In the genomic region with DNA sequence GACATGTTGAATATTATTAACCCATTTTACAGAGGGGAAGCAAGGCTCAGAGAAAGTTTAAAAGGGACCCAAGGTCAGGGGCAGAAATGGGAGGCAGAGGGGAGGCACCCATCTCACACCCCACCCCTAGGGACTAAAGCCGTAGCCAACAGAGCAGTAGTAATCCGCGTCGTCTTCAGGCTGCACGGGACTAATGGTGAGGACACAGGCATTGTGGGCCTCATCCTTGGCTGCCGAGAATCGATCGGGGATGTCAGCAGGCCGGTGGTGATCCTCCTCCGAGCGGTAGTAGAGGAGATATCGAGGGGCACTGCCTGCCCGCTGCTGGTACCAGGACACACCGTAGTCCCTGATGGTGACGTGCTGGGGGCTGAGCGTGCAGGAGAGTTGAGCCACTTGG, we compare ENCODE assay signal across 16 cellular contexts. TPM values are rescaled to one million over a fixed set of nuclear protein-coding genes. Genes with fewer than 3 reads are reported as not detected.
DNase-seq lines count a peak whose midpoint lies in the region; ATAC-seq and TF ChIP-seq lines count a peak whose summit lies in the region.
"Had no signal": no experiment of that assay in that cellular context is flagged by ENCODE, and none has a peak within 500 bp of the region (broad histone marks: within the 10 kb centered on the region; RNA-seq: fewer than 3 reads in every experiment).

No MANE protein-coding gene starts in this region.

- no peaks in the 10 kb centered on the region for H3K36me3 ChIP-seq in IMR-90 (ENCODE audit: control insufficient read depth, insufficient read depth, low read length)
- no peaks in the 10 kb centered on the region for H3K36me3 ChIP-seq in endodermal cell (ENCODE audit: control insufficient read depth, insufficient read depth, low read length)
- H3K36me3 ChIP-seq in H7 (replicated peaks; ENCODE audit: control insufficient read depth, insufficient read depth, low read length), result no peaks in the 10 kb centered on the region
- H3K36me3 ChIP-seq: esophagus muscularis mucosa had no signal

- H3K79me1 ChIP-seq in IMR-90 (ENCODE audit: low read depth in 1 of 2, low read length in 2 of 2), result peaks cover 8 to 20% of the 10 kb centered on the region in 2 experiments; a peak in 3 of 4 replicates

- peaks cover 27% of the 10 kb centered on the region for H3K4me1 Mint-ChIP-seq in activated CD8-positive, alpha-beta T cell treated with anti-CD3 and anti-CD28 coated beads, Interleukin-2, amount 10 ng/mL, durations not matched to agents 7 days and 5 days (ENCODE audit: low read depth)
- peaks cover 18% of the 10 kb centered on the region for H3K4me1 Mint-ChIP-seq in activated CD8-positive, alpha-beta T cell treated with anti-CD3 and anti-CD28 coated beads for 36 hours (ENCODE audit: low read depth)
- peaks cover 13 to 17% of the 10 kb centered on the region in 2 donors for H3K4me1 Mint-ChIP-seq in effector memory CD8-positive, alpha-beta T cell (ENCODE audit: low read depth in 2 of 2)
- H3K4me1 Mint-ChIP-seq in stimulated activated memory B cell treated with anti-CD40 and anti-IgM and Interleukin-4, amounts not matched to agents 10 μg/mL and 1 μg/mL and 100 μg/mL, for 72 hours, result peaks cover 73% of the 10 kb centered on the region
- H3K4me1 Mint-ChIP-seq in endodermal cell, result peaks cover 13% of the 10 kb centered on the region

- H3K4me3 ChIP-seq in IMR-90 (ENCODE audit: insufficient read depth, low read depth, low read length) (no peak overlapping the region), endodermal cell (ENCODE audit: low read length) (no peak overlapping the region), H7 (ENCODE audit: insufficient read depth, low read depth, low read length) (no peak overlapping the region)
- H3K4me3 ChIP-seq: A549, esophagus muscularis mucosa, skin epidermis had no signal

- no TSS peak for BruUV-seq in IMR-90 (replicated peaks; lab: Mats Ljungman, UMichigan)

- no peak overlapping the region for H2BK5ac ChIP-seq in IMR-90 (ENCODE audit: low read depth, low read length, poor library complexity, severe bottlenecking)

- H2BK15ac ChIP-seq in IMR-90 (ENCODE audit: low read depth, low read length), result no peak overlapping the region

- H2BK120ac ChIP-seq in IMR-90 (ENCODE audit: low read depth, low read length), result no peak overlapping the region

- H3K9ac ChIP-seq in IMR-90 (ENCODE audit: low read depth, low read length), result no peak overlapping the region
- no peak overlapping the region for H3K9ac ChIP-seq in endodermal cell (ENCODE audit: extremely low read depth, low read length, poor library complexity, severe bottlenecking)

- H4K5ac ChIP-seq in IMR-90 (ENCODE audit: low read depth, low read length), result no peak overlapping the region

- H3K18ac ChIP-seq in IMR-90 (ENCODE audit: low read depth, low read length), result no peak overlapping the region

- H3K56ac ChIP-seq in IMR-90 (ENCODE audit: extremely low read depth, insufficient read depth, low read length), result no peak overlapping the region

- no peaks in the 10 kb centered on the region for H3K36me3 Mint-ChIP-seq in activated CD8-positive, alpha-beta T cell treated with anti-CD3 and anti-CD28 coated beads, Interleukin-2, amount 10 ng/mL, durations not matched to agents 7 days and 5 days (ENCODE audit: low read depth)
- H3K36me3 Mint-ChIP-seq in activated CD8-positive, alpha-beta T cell treated with anti-CD3 and anti-CD28 coated beads for 36 hours (ENCODE audit: low read depth), result no peaks in the 10 kb centered on the region
- peaks cover 11% of the 10 kb centered on the region for H3K36me3 Mint-ChIP-seq in effector memory CD8-positive, alpha-beta T cell (ENCODE audit: insufficient read depth)
- H3K36me3 Mint-ChIP-seq in stimulated activated memory B cell treated with anti-CD40 and anti-IgM and Interleukin-4, amounts not matched to agents 10 μg/mL and 1 μg/mL and 100 μg/mL, for 72 hours, result no peaks in the 10 kb centered on the region
- H3K36me3 Mint-ChIP-seq in endodermal cell (ENCODE audit: low read depth), result no peaks in the 10 kb centered on the region

- H3K9me3 ChIP-seq in IMR-90 (ENCODE audit: control insufficient read depth, insufficient read depth, low read length) (no peaks in the 10 kb centered on the region), endodermal cell (ENCODE audit: control insufficient read depth, low read length) (no peaks in the 10 kb centered on the region)
- H3K9me3 ChIP-seq: A549, esophagus muscularis mucosa had no signal

- no peak overlapping the region for H3K14ac ChIP-seq in IMR-90 (replicated peaks; ENCODE audit: low read depth, low read length)

- TF ChIP-seq POLR2A in IMR-90 (IDR thresholded peaks at IDR 0.05; ENCODE audit: low read depth, low read length), result no peak

- WGBS in IMR-90 (ENCODE audit: extremely low coverage in 2 of 2, insufficient read length in 1 of 2), 2 experiments, result 87% methylated on average over 4 of the region's 16 CpGs; no CpG with 5 or more reads in 1 of the 2 experiments
- WGBS in endodermal cell (ENCODE audit: insufficient coverage in 1 of 2, insufficient read length in 1 of 2), 2 experiments, result 96 to 97% methylated on average over 11 to 16 of the region's 16 CpGs

- ATAC-seq in activated CD8-positive, alpha-beta T cell treated with anti-CD3 and anti-CD28 coated beads, Interleukin-2, amount 10 ng/mL, durations not matched to agents 7 days and 5 days, result no peak
- ATAC-seq in activated CD8-positive, alpha-beta T cell treated with anti-CD3 and anti-CD28 coated beads for 36 hours, result no peak
- no peak for ATAC-seq in IMR-90 (ENCODE audit: low read depth)
- ATAC-seq in effector memory CD8-positive, alpha-beta T cell (replicated peaks), result no peak
- ATAC-seq in stimulated activated memory B cell treated with anti-CD40 and anti-IgM and Interleukin-4, amounts not matched to agents 10 μg/mL and 1 μg/mL and 100 μg/mL, for 72 hours, result peak; percentile 74
- ATAC-seq: left lobe of liver had no signal

- dilution Hi-C loops in IMR-90 (cut with HindIII; ENCODE audit: low sequenced_read_pairs, unreplicated experiment), result no loop called here

- H3K27me3 Mint-ChIP-seq in activated CD8-positive, alpha-beta T cell treated with anti-CD3 and anti-CD28 coated beads, Interleukin-2, amount 10 ng/mL, durations not matched to agents 7 days and 5 days (ENCODE audit: low read depth), result no peaks in the 10 kb centered on the region
- H3K27me3 Mint-ChIP-seq in activated CD8-positive, alpha-beta T cell treated with anti-CD3 and anti-CD28 coated beads for 36 hours, result no peaks in the 10 kb centered on the region
- H3K27me3 Mint-ChIP-seq in effector memory CD8-positive, alpha-beta T cell, result no peaks in the 10 kb centered on the region
- no peaks in the 10 kb centered on the region for H3K27me3 Mint-ChIP-seq in stimulated activated memory B cell treated with anti-CD40 and anti-IgM and Interleukin-4, amounts not matched to agents 10 μg/mL and 1 μg/mL and 100 μg/mL, for 72 hours
- no peaks in the 10 kb centered on the region for H3K27me3 Mint-ChIP-seq in endodermal cell (ENCODE audit: insufficient read depth)

- no peak overlapping the region for H2AK9ac ChIP-seq in IMR-90 (replicated peaks; ENCODE audit: low read depth, low read length, poor library complexity)

- no peak overlapping the region for H3K4me2 ChIP-seq in IMR-90 (ENCODE audit: low read depth, low read length)

- H3K27ac ChIP-seq in IMR-90 (ENCODE audit: insufficient read depth, low read length) (no peak overlapping the region), endodermal cell (ENCODE audit: low read depth, low read length) (no peak overlapping the region)
- H3K27ac ChIP-seq: esophagus muscularis mucosa had no signal

- peaks cover 5% of the 10 kb centered on the region for H3K9me1 ChIP-seq in IMR-90 (ENCODE audit: insufficient read depth, low read length)

- H3K4me3 Mint-ChIP-seq in activated CD8-positive, alpha-beta T cell treated with anti-CD3 and anti-CD28 coated beads, Interleukin-2, amount 10 ng/mL, durations not matched to agents 7 days and 5 days, result peak overlapping the region; percentile 69
- H3K4me3 Mint-ChIP-seq in activated CD8-positive, alpha-beta T cell treated with anti-CD3 and anti-CD28 coated beads for 36 hours, result no peak overlapping the region
- peak overlapping the region; percentile 86 to 87 for H3K4me3 Mint-ChIP-seq in effector memory CD8-positive, alpha-beta T cell
- peak overlapping the region; percentile 91 for H3K4me3 Mint-ChIP-seq in stimulated activated memory B cell treated with anti-CD40 and anti-IgM and Interleukin-4, amounts not matched to agents 10 μg/mL and 1 μg/mL and 100 μg/mL, for 72 hours
- no peak overlapping the region for H3K4me3 Mint-ChIP-seq in endodermal cell

- no peak for TF ChIP-seq RAD21 in IMR-90 (IDR thresholded peaks at IDR 0.05; ENCODE audit: low read length)

- TF ChIP-seq CTCF in activated CD8-positive, alpha-beta T cell treated with anti-CD3 and anti-CD28 coated beads for 36 hours (IDR thresholded peaks at IDR 0.05), result no peak
- TF ChIP-seq CTCF in IMR-90 (conservative IDR thresholded peaks at IDR 0.05; ENCODE audit: low read depth, low read length), result no peak
- no peak for TF ChIP-seq CTCF in endodermal cell (conservative IDR thresholded peaks at IDR 0.05)

- DNase-seq in activated CD8-positive, alpha-beta T cell treated with anti-CD3 and anti-CD28 coated beads, Interleukin-2, amount 10 ng/mL, durations not matched to agents 7 days and 5 days, result no peak
- DNase-seq in activated CD8-positive, alpha-beta T cell treated with anti-CD3 and anti-CD28 coated beads for 36 hours, result no peak
- DNase-seq in IMR-90, result no peak
- DNase-seq in effector memory CD8-positive, alpha-beta T cell, result no peak
- no peak for DNase-seq in endodermal cell
- no peak for DNase-seq in DMS114 treated with DMSO at 0.1 percent for 48 hours (lab: John Stamatoyannopoulos, UW; ENCODE audit: unreplicated experiment)
- DNase-seq in H7, result no peak
- DNase-seq: activated CD8-positive, alpha-beta memory T cell treated with anti-CD3 and anti-CD28 coated beads, Interleukin-2, amount 50 U/mL, for 4 hours; NCI-H2081 treated with DMSO at 0.1 percent for 48 hours had no signal

- no peak overlapping the region for H3K23ac ChIP-seq in IMR-90 (ENCODE audit: low read depth, low read length)

- H2BK20ac ChIP-seq in IMR-90 (ENCODE audit: low read depth, low read length), result no peak overlapping the region

- H4K8ac ChIP-seq in IMR-90 (ENCODE audit: low read depth in 2 of 2, low read length in 2 of 2), result no peak overlapping the region

- in situ Hi-C loops in IMR-90 (cut with MboI; ENCODE audit: low sequenced_read_pairs), result no loop called here

- no peaks in the 10 kb centered on the region for H3K9me3 Mint-ChIP-seq in activated CD8-positive, alpha-beta T cell treated with anti-CD3 and anti-CD28 coated beads, Interleukin-2, amount 10 ng/mL, durations not matched to agents 7 days and 5 days (ENCODE audit: insufficient read depth)
- H3K9me3 Mint-ChIP-seq in activated CD8-positive, alpha-beta T cell treated with anti-CD3 and anti-CD28 coated beads for 36 hours, result no peaks in the 10 kb centered on the region
- no peaks in the 10 kb centered on the region for H3K9me3 Mint-ChIP-seq in effector memory CD8-positive, alpha-beta T cell
- H3K9me3 Mint-ChIP-seq in stimulated activated memory B cell treated with anti-CD40 and anti-IgM and Interleukin-4, amounts not matched to agents 10 μg/mL and 1 μg/mL and 100 μg/mL, for 72 hours, result no peaks in the 10 kb centered on the region
- H3K9me3 Mint-ChIP-seq in endodermal cell, result no peaks in the 10 kb centered on the region

- peak overlapping the region; percentile 8 for H2AFZ ChIP-seq in IMR-90 (replicated peaks; ENCODE audit: low read length, poor library complexity)

- H3K4me1 ChIP-seq in IMR-90 (ENCODE audit: control insufficient read depth, insufficient read depth, low read length) (peaks cover 4% of the 10 kb centered on the region), endodermal cell (ENCODE audit: control insufficient read depth, insufficient read depth, low read length) (no peaks in the 10 kb centered on the region)

- H3K27me3 ChIP-seq in IMR-90 (ENCODE audit: control insufficient read depth, insufficient read depth, low read length) (0 out of 2 replicates have a peak, but pooled peaks cover 1% of the 10 kb centered on the region), endodermal cell (ENCODE audit: control insufficient read depth, insufficient read depth, low read length, poor library complexity, severe bottlenecking) (no peaks in the 10 kb centered on the region), H7 (ENCODE audit: control insufficient read depth, insufficient read depth, low read length) (no peaks in the 10 kb centered on the region)
- H3K27me3 ChIP-seq: esophagus muscularis mucosa had no signal

- H4K91ac ChIP-seq in IMR-90 (ENCODE audit: insufficient read depth, low read depth, low read length), result no peak overlapping the region

- no peak overlapping the region for H2AK5ac ChIP-seq in IMR-90 (ENCODE audit: low read depth, low read length)

- CTCF ChIA-PET in activated CD8-positive, alpha-beta T cell treated with anti-CD3 and anti-CD28 coated beads, Interleukin-2, amount 10 ng/mL, durations not matched to agents 7 days and 5 days (lab: Charles Lee), result interaction anchor here (1.5 kb wide), 1 partner anchor 12 kb away, joined by 3 read pairs; no protein-coding TSS in a partner anchor
- CTCF ChIA-PET in activated CD8-positive, alpha-beta T cell treated with anti-CD3 and anti-CD28 coated beads for 36 hours (lab: Charles Lee), result interaction anchor here (1.0 kb wide), 2 partner anchors 13 to 15 kb away, joined by 3 read pairs; partner anchors contain the start of gene CHCHD10
- CTCF ChIA-PET in IMR-90 (lab: Yijun Ruan, JAX), result no interaction called here

- POLR2A ChIA-PET in activated CD8-positive, alpha-beta T cell treated with anti-CD3 and anti-CD28 coated beads, Interleukin-2, amount 10 ng/mL, durations not matched to agents 7 days and 5 days (lab: Charles Lee), result interaction anchor here (1.2 to 2.6 kb wide), 2 partner anchors 10 to 56 kb away, joined by 3 to 7 read pairs; partner anchors contain the start of gene C22orf15
- POLR2A ChIA-PET in activated CD8-positive, alpha-beta T cell treated with anti-CD3 and anti-CD28 coated beads for 36 hours (lab: Charles Lee), result interaction anchor here (1.0 to 2.7 kb wide), 4 partner anchors 10 to 142 kb away, joined by 3 to 19 read pairs (median 3); partner anchors contain the start of gene C22orf15
- POLR2A ChIA-PET in IMR-90 (lab: Charles Lee; ENCODE audit: unreplicated experiment), result interaction anchor here (0.5 kb wide), 1 partner anchor 97 kb away, joined by 3 read pairs; no protein-coding TSS in a partner anchor

- intact Hi-C loops in activated CD8-positive, alpha-beta T cell treated with anti-CD3 and anti-CD28 coated beads for 36 hours (cut with micrococcal nuclease), result no loop called here
- intact Hi-C loops in IMR-90 (cut with micrococcal nuclease), result no loop called here

- H3K4ac ChIP-seq in IMR-90 (ENCODE audit: low read depth, low read length), result no peak overlapping the region

- H3K27ac Mint-ChIP-seq in activated CD8-positive, alpha-beta T cell treated with anti-CD3 and anti-CD28 coated beads, Interleukin-2, amount 10 ng/mL, durations not matched to agents 7 days and 5 days, result no peak overlapping the region
- H3K27ac Mint-ChIP-seq in activated CD8-positive, alpha-beta T cell treated with anti-CD3 and anti-CD28 coated beads for 36 hours, result no peak overlapping the region
- H3K27ac Mint-ChIP-seq in effector memory CD8-positive, alpha-beta T cell, result no peak overlapping the region
- peak overlapping the region; percentile 95 for H3K27ac Mint-ChIP-seq in stimulated activated memory B cell treated with anti-CD40 and anti-IgM and Interleukin-4, amounts not matched to agents 10 μg/mL and 1 μg/mL and 100 μg/mL, for 72 hours
- no peak overlapping the region for H3K27ac Mint-ChIP-seq in endodermal cell

- H4K20me1 ChIP-seq in IMR-90 (ENCODE audit: insufficient read depth, low read length), result no peaks in the 10 kb centered on the region

RNA-seq across cellular contexts. Expression of gene VPREB3, which starts 1.5 kb away (rescaled TPM):
- total RNA-seq in activated CD8-positive, alpha-beta T cell treated with anti-CD3 and anti-CD28 coated beads, Interleukin-2, amount 10 ng/mL, durations not matched to agents 7 days and 5 days, result not detected
- not detected for total RNA-seq in activated CD8-positive, alpha-beta T cell treated with anti-CD3 and anti-CD28 coated beads for 36 hours
- total RNA-seq in IMR-90 (2012; rRNA removed) (not detected in 2 replicates), endodermal cell (not detected)
- polyA plus RNA-seq in IMR-90 (2012; rRNA removed), result not detected in 2 replicates
- polyA plus RNA-seq in IMR-90 (2012; cell fraction: cytosol; rRNA removed), result not detected in 2 replicates
- polyA plus RNA-seq in IMR-90 (2012; cell fraction: nucleus; rRNA removed; ENCODE audit: low replicate concordance), result not detected in 2 replicates
- not detected for polyA plus RNA-seq in endodermal cell (2013, experiment 1 of 2)
- not detected for polyA plus RNA-seq in endodermal cell (2013, experiment 2 of 2)
- total RNA-seq in H7 (2014; rRNA removed; shearing (Covaris generic)), result not detected in 2 replicates
- total RNA-seq: esophagus muscularis mucosa, HT1080 had no signal

RNA-seq across cellular contexts. Expression of gene ZNF70, which starts 1.8 kb away (rescaled TPM):
- total RNA-seq in activated CD8-positive, alpha-beta T cell treated with anti-CD3 and anti-CD28 coated beads, Interleukin-2, amount 10 ng/mL, durations not matched to agents 7 days and 5 days, result 1 to 10 TPM; 2.1 to 2.2 TPM
- 1 to 10 TPM; 1.7 TPM for total RNA-seq in activated CD8-positive, alpha-beta T cell treated with anti-CD3 and anti-CD28 coated beads for 36 hours
- total RNA-seq in IMR-90 (2012; rRNA removed) (3.9 and 4.3 TPM in 2 replicates), endodermal cell (1 to 10 TPM; 4.7 to 5.7 TPM)
- 1.8 and 2.3 TPM in 2 replicates for polyA plus RNA-seq in IMR-90 (2012; rRNA removed)
- polyA plus RNA-seq in IMR-90 (2012; cell fraction: cytosol; rRNA removed), result 0.92 and 1.1 TPM in 2 replicates
- polyA plus RNA-seq in IMR-90 (2012; cell fraction: nucleus; rRNA removed; ENCODE audit: low replicate concordance), result 2.0 and 2.7 TPM in 2 replicates
- polyA plus RNA-seq in endodermal cell (2013, experiment 1 of 2), result 4.4 TPM
- polyA plus RNA-seq in endodermal cell (2013, experiment 2 of 2), result 3.8 TPM
- total RNA-seq in H7 (2014; rRNA removed; shearing (Covaris generic)), result 1.7 and 2.3 TPM in 2 replicates

RNA-seq across cellular contexts. Expression of gene C22orf15, which starts 10.0 kb away (rescaled TPM):
- total RNA-seq in activated CD8-positive, alpha-beta T cell treated with anti-CD3 and anti-CD28 coated beads, Interleukin-2, amount 10 ng/mL, durations not matched to agents 7 days and 5 days, result 1 to 10 TPM in 1 of 2 experiments, under 1 TPM in 1; 0.81 to 1.4 TPM
- 1 to 10 TPM; 1.1 to 2.1 TPM for total RNA-seq in activated CD8-positive, alpha-beta T cell treated with anti-CD3 and anti-CD28 coated beads for 36 hours
- 1.7 and 2.3 TPM in 2 replicates for total RNA-seq in IMR-90 (2012; rRNA removed)
- 3.1 and 3.5 TPM in 2 replicates for polyA plus RNA-seq in IMR-90 (2012; rRNA removed)
- 4.2 and 4.6 TPM in 2 replicates for polyA plus RNA-seq in IMR-90 (2012; cell fraction: cytosol; rRNA removed)
- 7.1 and 11.0 TPM in 2 replicates for polyA plus RNA-seq in IMR-90 (2012; cell fraction: nucleus; rRNA removed; ENCODE audit: low replicate concordance)
- 1 to 10 TPM; 1.5 to 2.2 TPM for total RNA-seq in endodermal cell
- polyA plus RNA-seq in endodermal cell (2013, experiment 1 of 2), result 2.7 TPM
- polyA plus RNA-seq in endodermal cell (2013, experiment 2 of 2), result 3.0 TPM
- total RNA-seq in H7 (2014; rRNA removed; shearing (Covaris generic)), result 1.8 and 3.7 TPM in 2 replicates
- total RNA-seq: left lobe of liver, subcutaneous adipose tissue had no signal
- polyA plus RNA-seq: A549 had no signal

RNA-seq across cellular contexts. Expression of gene CHCHD10, which starts 15.0 kb away (rescaled TPM):
- total RNA-seq in activated CD8-positive, alpha-beta T cell treated with anti-CD3 and anti-CD28 coated beads, Interleukin-2, amount 10 ng/mL, durations not matched to agents 7 days and 5 days, result 100 to 1,000 TPM; 134 to 140 TPM
- 100 to 1,000 TPM; 197 to 212 TPM for total RNA-seq in activated CD8-positive, alpha-beta T cell treated with anti-CD3 and anti-CD28 coated beads for 36 hours
- 1.4 and 2.2 TPM in 2 replicates for total RNA-seq in IMR-90 (2012; rRNA removed)
- 10.8 and 11.2 TPM in 2 replicates for polyA plus RNA-seq in IMR-90 (2012; rRNA removed)
- polyA plus RNA-seq in IMR-90 (2012; cell fraction: cytosol; rRNA removed), result 3.3 and 4.8 TPM in 2 replicates
- 1.6 and 4.7 TPM in 2 replicates for polyA plus RNA-seq in IMR-90 (2012; cell fraction: nucleus; rRNA removed; ENCODE audit: low replicate concordance)
- total RNA-seq in endodermal cell, result 100 to 1,000 TPM in 1 of 2 donors, 10 to 100 TPM in 1; 76.1 to 103 TPM
- polyA plus RNA-seq in endodermal cell (2013, experiment 1 of 2), result 75.1 TPM
- 66.0 TPM for polyA plus RNA-seq in endodermal cell (2013, experiment 2 of 2)
- total RNA-seq in H7 (2014; rRNA removed; shearing (Covaris generic)), result 55.6 and 60.9 TPM in 2 replicates
- total RNA-seq: HT1080 had no signal

RNA-seq across cellular contexts. Expression of gene MMP11, which starts 19.9 kb away (rescaled TPM):
- under 1 TPM; 0.42 to 0.55 TPM for total RNA-seq in activated CD8-positive, alpha-beta T cell treated with anti-CD3 and anti-CD28 coated beads, Interleukin-2, amount 10 ng/mL, durations not matched to agents 7 days and 5 days
- 1 to 10 TPM in 1 of 2 experiments, under 1 TPM in 1; 0.85 to 1.4 TPM for total RNA-seq in activated CD8-positive, alpha-beta T cell treated with anti-CD3 and anti-CD28 coated beads for 36 hours
- total RNA-seq in IMR-90 (2012; rRNA removed), result 1.4 and 2.2 TPM in 2 replicates
- 5.9 and 6.0 TPM in 2 replicates for polyA plus RNA-seq in IMR-90 (2012; rRNA removed)
- polyA plus RNA-seq in IMR-90 (2012; cell fraction: cytosol; rRNA removed), result 6.5 and 10.3 TPM in 2 replicates
- 5.3 and 10.6 TPM in 2 replicates for polyA plus RNA-seq in IMR-90 (2012; cell fraction: nucleus; rRNA removed; ENCODE audit: low replicate concordance)
- total RNA-seq in endodermal cell, result 10 to 100 TPM in 1 of 2 donors, 1 to 10 TPM in 1; 9.7 to 14.3 TPM
- 14.7 TPM for polyA plus RNA-seq in endodermal cell (2013, experiment 1 of 2)
- polyA plus RNA-seq in endodermal cell (2013, experiment 2 of 2), result 14.5 TPM
- 7.8 and 12.8 TPM in 2 replicates for total RNA-seq in H7 (2014; rRNA removed; shearing (Covaris generic))
- total RNA-seq: HT1080 had no signal

Comparison
In these comparisons a context has a peak if more than half of its experiments do, and no peak if none do; other contexts are left out.
1. H3K4me3 Mint-ChIP-seq: peak in activated CD8-positive, alpha-beta T cell treated with anti-CD3 and anti-CD28 coated beads, Interleukin-2, amount 10 ng/mL, durations not matched to agents 7 days and 5 days (single experiment), effector memory CD8-positive, alpha-beta T cell (2 of 2) and stimulated activated memory B cell treated with anti-CD40 and anti-IgM and Interleukin-4, amounts not matched to agents 10 μg/mL and 1 μg/mL and 100 μg/mL, for 72 hours (single experiment); none in activated CD8-positive, alpha-beta T cell treated with anti-CD3 and anti-CD28 coated beads for 36 hours (single experiment) and endodermal cell (single experiment).